Comparison of ENCODE assay signal across 1 cellular context in the genomic region with DNA sequence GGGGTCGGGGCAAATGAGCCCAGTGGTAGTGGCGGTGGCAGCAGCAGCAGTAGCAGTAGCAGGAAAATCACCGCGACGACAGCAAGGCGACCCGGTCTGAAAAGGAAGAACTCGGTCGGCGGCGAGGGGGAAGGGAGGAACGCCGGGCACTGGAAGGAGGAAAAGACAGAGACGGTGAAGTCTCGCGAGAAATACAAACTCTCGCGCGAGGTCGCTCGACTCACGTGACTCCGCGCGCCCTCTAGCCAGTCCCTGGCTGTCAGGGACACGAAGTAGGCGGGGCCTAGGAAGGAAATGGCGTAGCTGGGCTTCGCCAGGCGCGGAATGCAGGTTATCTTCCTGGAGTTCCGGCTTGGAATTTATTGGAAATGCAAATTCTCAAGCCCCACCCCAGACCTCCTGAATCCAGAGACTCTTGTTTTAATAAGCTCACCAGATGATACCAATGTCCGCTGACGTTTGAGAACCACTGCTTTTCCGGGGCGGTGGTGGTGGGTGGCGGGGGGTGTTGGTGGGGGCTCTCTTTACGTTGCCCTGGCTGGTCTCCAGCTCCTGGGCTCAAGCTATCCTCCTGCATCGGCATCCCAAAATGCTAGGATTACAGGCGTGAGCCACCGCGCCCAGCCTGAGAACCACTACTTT.
TF ChIP-seq lines count a peak whose summit lies in the region.

A gene (minus strand): TSS at position 141 of the 642 bp plus-strand sequence. CDS start 1,333 bp downstream, outside the sequence.

TF ChIP-seq in HepG2, 621 proteins besides CTCF, POLR2A, EP300 and RAD21 (continued from another document and continues in another):
- TF ChIP-seq, protein P1, sequence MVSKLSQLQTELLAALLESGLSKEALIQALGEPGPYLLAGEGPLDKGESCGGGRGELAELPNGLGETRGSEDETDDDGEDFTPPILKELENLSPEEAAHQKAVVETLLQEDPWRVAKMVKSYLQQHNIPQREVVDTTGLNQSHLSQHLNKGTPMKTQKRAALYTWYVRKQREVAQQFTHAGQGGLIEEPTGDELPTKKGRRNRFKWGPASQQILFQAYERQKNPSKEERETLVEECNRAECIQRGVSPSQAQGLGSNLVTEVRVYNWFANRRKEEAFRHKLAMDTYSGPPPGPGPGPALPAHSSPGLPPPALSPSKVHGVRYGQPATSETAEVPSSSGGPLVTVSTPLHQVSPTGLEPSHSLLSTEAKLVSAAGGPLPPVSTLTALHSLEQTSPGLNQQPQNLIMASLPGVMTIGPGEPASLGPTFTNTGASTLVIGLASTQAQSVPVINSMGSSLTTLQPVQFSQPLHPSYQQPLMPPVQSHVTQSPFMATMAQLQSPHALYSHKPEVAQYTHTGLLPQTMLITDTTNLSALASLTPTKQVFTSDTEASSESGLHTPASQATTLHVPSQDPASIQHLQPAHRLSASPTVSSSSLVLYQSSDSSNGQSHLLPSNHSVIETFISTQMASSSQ (IDR thresholded peaks at IDR 0.05; ENCODE audit: low read depth), result no peak
- TF ChIP-seq, protein P1 (CRISPR knock-in tag; IDR thresholded peaks at IDR 0.05; ENCODE audit: borderline replicate concordance), result no peak
- TF ChIP-seq ZNF343 (CRISPR knock-in tag; IDR thresholded peaks at IDR 0.05) (no peak), HOXA7 (CRISPR knock-in tag; IDR thresholded peaks at IDR 0.05) (no peak), POLR2G (IDR thresholded peaks at IDR 0.05; ENCODE audit: low read depth, low read length) (peak; percentile 79), ZNF891 (CRISPR knock-in tag; IDR thresholded peaks at IDR 0.05) (no peak), MED13 (CRISPR knock-in tag; IDR thresholded peaks at IDR 0.05) (no peak), KLF11 (CRISPR knock-in tag; IDR thresholded peaks at IDR 0.05) (no peak), ZBTB21 (CRISPR knock-in tag; IDR thresholded peaks at IDR 0.05) (no peak), XRCC5 (optimal IDR thresholded peaks at IDR 0.05; ENCODE audit: low read length) (no peak), MED8 (CRISPR knock-in tag; IDR thresholded peaks at IDR 0.05; ENCODE audit: insufficient replicate concordance) (no peak), REPIN1 (CRISPR knock-in tag; IDR thresholded peaks at IDR 0.05; ENCODE audit: borderline replicate concordance, low read depth) (no peak), TOPORS (CRISPR knock-in tag; IDR thresholded peaks at IDR 0.05) (no peak), AGO2 (optimal IDR thresholded peaks at IDR 0.05; ENCODE audit: low read depth, low read length) (no peak), ZFAT (CRISPR knock-in tag; conservative IDR thresholded peaks at IDR 0.05) (no peak), SP4 (CRISPR knock-in tag; IDR thresholded peaks at IDR 0.05) (peak; percentile 44; the same call in 1 of the 2 replicates), NPAS2 (CRISPR knock-in tag; IDR thresholded peaks at IDR 0.05; ENCODE audit: borderline replicate concordance) (no peak), ZNF670 (CRISPR knock-in tag; IDR thresholded peaks at IDR 0.05; ENCODE audit: borderline replicate concordance) (no peak), NRL (CRISPR knock-in tag; IDR thresholded peaks at IDR 0.05; ENCODE audit: borderline replicate concordance) (no peak), MEIS2 (CRISPR knock-in tag; IDR thresholded peaks at IDR 0.05) (no peak), ZFP82 (CRISPR knock-in tag; IDR thresholded peaks at IDR 0.05; ENCODE audit: borderline replicate concordance) (no peak), CBX2 (IDR thresholded peaks at IDR 0.05; ENCODE audit: low read depth, low read length) (no peak), CBX2 (CRISPR knock-in tag; IDR thresholded peaks at IDR 0.05; ENCODE audit: low read depth) (no peak), CBX5 (CRISPR knock-in tag; IDR thresholded peaks at IDR 0.05; ENCODE audit: borderline replicate concordance) (no peak), HOXD1 (CRISPR knock-in tag; IDR thresholded peaks at IDR 0.05) (no peak), ESRRA (CRISPR knock-in tag; IDR thresholded peaks at IDR 0.05; ENCODE audit: low read depth) (no peak), SETDB1 (CRISPR knock-in tag; IDR thresholded peaks at IDR 0.05; ENCODE audit: borderline replicate concordance) (no peak), YY1 (IDR thresholded peaks at IDR 0.05; ENCODE audit: insufficient read depth, insufficient replicate concordance, low read depth, low read length) (peak; percentile 74), MATR3 (CRISPR knock-in tag; IDR thresholded peaks at IDR 0.05) (no peak), ZNF547 (CRISPR knock-in tag; IDR thresholded peaks at IDR 0.05) (no peak), ZNF124 (CRISPR knock-in tag; IDR thresholded peaks at IDR 0.05) (no peak), ZNF138 (CRISPR knock-in tag; IDR thresholded peaks at IDR 0.05; ENCODE audit: low read depth) (no peak), JDP2 (CRISPR knock-in tag; IDR thresholded peaks at IDR 0.05; ENCODE audit: borderline replicate concordance) (no peak), SIX1 (CRISPR knock-in tag; IDR thresholded peaks at IDR 0.05; ENCODE audit: borderline replicate concordance) (no peak), NONO (IDR thresholded peaks at IDR 0.05) (no peak), NONO (CRISPR knock-in tag; conservative IDR thresholded peaks at IDR 0.05) (0 out of 2 replicates have a peak, but pooled peaks have one; percentile 37), ZNF430 (CRISPR knock-in tag; IDR thresholded peaks at IDR 0.05) (no peak), ZNF274 (CRISPR knock-in tag; IDR thresholded peaks at IDR 0.05) (no peak), DR1 (CRISPR knock-in tag; IDR thresholded peaks at IDR 0.05) (no peak), NFIC (IDR thresholded peaks at IDR 0.05; ENCODE audit: low read length) (no peak)
- TF ChIP-seq, protein P2, sequence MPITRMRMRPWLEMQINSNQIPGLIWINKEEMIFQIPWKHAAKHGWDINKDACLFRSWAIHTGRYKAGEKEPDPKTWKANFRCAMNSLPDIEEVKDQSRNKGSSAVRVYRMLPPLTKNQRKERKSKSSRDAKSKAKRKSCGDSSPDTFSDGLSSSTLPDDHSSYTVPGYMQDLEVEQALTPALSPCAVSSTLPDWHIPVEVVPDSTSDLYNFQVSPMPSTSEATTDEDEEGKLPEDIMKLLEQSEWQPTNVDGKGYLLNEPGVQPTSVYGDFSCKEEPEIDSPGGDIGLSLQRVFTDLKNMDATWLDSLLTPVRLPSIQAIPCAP (CRISPR knock-in tag; IDR thresholded peaks at IDR 0.05; ENCODE audit: low read depth), result no peak
- TF ChIP-seq, protein P3, sequence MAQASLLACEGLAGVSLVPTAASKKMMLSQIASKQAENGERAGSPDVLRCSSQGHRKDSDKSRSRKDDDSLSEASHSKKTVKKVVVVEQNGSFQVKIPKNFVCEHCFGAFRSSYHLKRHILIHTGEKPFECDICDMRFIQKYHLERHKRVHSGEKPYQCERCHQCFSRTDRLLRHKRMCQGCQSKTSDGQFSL (CRISPR knock-in tag; IDR thresholded peaks at IDR 0.05), result no peak
- TF ChIP-seq, protein P4, sequence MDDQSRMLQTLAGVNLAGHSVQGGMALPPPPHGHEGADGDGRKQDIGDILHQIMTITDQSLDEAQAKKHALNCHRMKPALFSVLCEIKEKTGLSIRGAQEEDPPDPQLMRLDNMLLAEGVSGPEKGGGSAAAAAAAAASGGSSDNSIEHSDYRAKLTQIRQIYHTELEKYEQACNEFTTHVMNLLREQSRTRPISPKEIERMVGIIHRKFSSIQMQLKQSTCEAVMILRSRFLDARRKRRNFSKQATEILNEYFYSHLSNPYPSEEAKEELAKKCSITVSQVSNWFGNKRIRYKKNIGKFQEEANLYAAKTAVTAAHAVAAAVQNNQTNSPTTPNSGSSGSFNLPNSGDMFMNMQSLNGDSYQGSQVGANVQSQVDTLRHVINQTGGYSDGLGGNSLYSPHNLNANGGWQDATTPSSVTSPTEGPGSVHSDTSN (CRISPR knock-in tag; IDR thresholded peaks at IDR 0.05; ENCODE audit: borderline replicate concordance), result no peak
- TF ChIP-seq, protein P5, sequence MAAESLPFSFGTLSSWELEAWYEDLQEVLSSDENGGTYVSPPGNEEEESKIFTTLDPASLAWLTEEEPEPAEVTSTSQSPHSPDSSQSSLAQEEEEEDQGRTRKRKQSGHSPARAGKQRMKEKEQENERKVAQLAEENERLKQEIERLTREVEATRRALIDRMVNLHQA (CRISPR knock-in tag; IDR thresholded peaks at IDR 0.05), result no peak
- TF ChIP-seq, protein P6, sequence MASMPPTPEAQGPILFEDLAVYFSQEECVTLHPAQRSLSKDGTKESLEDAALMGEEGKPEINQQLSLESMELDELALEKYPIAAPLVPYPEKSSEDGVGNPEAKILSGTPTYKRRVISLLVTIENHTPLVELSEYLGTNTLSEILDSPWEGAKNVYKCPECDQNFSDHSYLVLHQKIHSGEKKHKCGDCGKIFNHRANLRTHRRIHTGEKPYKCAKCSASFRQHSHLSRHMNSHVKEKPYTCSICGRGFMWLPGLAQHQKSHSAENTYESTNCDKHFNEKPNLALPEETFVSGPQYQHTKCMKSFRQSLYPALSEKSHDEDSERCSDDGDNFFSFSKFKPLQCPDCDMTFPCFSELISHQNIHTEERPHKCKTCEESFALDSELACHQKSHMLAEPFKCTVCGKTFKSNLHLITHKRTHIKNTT (CRISPR knock-in tag; IDR thresholded peaks at IDR 0.05), result no peak
- TF ChIP-seq, protein P7, sequence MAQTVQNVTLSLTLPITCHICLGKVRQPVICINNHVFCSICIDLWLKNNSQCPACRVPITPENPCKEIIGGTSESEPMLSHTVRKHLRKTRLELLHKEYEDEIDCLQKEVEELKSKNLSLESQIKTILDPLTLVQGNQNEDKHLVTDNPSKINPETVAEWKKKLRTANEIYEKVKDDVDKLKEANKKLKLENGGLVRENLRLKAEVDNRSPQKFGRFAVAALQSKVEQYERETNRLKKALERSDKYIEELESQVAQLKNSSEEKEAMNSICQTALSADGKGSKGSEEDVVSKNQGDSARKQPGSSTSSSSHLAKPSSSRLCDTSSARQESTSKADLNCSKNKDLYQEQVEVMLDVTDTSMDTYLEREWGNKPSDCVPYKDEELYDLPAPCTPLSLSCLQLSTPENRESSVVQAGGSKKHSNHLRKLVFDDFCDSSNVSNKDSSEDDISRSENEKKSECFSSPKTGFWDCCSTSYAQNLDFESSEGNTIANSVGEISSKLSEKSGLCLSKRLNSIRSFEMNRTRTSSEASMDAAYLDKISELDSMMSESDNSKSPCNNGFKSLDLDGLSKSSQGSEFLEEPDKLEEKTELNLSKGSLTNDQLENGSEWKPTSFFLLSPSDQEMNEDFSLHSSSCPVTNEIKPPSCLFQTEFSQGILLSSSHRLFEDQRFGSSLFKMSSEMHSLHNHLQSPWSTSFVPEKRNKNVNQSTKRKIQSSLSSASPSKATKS (CRISPR knock-in tag; IDR thresholded peaks at IDR 0.05), result no peak
- TF ChIP-seq, protein P8, sequence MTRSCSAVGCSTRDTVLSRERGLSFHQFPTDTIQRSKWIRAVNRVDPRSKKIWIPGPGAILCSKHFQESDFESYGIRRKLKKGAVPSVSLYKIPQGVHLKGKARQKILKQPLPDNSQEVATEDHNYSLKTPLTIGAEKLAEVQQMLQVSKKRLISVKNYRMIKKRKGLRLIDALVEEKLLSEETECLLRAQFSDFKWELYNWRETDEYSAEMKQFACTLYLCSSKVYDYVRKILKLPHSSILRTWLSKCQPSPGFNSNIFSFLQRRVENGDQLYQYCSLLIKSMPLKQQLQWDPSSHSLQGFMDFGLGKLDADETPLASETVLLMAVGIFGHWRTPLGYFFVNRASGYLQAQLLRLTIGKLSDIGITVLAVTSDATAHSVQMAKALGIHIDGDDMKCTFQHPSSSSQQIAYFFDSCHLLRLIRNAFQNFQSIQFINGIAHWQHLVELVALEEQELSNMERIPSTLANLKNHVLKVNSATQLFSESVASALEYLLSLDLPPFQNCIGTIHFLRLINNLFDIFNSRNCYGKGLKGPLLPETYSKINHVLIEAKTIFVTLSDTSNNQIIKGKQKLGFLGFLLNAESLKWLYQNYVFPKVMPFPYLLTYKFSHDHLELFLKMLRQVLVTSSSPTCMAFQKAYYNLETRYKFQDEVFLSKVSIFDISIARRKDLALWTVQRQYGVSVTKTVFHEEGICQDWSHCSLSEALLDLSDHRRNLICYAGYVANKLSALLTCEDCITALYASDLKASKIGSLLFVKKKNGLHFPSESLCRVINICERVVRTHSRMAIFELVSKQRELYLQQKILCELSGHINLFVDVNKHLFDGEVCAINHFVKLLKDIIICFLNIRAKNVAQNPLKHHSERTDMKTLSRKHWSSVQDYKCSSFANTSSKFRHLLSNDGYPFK (CRISPR knock-in tag; IDR thresholded peaks at IDR 0.05; ENCODE audit: borderline replicate concordance), result no peak
- TF ChIP-seq, protein P9, sequence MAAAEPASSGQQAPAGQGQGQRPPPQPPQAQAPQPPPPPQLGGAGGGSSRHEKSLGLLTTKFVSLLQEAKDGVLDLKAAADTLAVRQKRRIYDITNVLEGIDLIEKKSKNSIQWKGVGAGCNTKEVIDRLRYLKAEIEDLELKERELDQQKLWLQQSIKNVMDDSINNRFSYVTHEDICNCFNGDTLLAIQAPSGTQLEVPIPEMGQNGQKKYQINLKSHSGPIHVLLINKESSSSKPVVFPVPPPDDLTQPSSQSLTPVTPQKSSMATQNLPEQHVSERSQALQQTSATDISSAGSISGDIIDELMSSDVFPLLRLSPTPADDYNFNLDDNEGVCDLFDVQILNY (CRISPR knock-in tag; conservative IDR thresholded peaks at IDR 0.05), result no peak
- TF ChIP-seq, protein P10, sequence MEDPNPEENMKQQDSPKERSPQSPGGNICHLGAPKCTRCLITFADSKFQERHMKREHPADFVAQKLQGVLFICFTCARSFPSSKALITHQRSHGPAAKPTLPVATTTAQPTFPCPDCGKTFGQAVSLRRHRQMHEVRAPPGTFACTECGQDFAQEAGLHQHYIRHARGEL (CRISPR knock-in tag; IDR thresholded peaks at IDR 0.05), result no peak
- TF ChIP-seq, protein P11, sequence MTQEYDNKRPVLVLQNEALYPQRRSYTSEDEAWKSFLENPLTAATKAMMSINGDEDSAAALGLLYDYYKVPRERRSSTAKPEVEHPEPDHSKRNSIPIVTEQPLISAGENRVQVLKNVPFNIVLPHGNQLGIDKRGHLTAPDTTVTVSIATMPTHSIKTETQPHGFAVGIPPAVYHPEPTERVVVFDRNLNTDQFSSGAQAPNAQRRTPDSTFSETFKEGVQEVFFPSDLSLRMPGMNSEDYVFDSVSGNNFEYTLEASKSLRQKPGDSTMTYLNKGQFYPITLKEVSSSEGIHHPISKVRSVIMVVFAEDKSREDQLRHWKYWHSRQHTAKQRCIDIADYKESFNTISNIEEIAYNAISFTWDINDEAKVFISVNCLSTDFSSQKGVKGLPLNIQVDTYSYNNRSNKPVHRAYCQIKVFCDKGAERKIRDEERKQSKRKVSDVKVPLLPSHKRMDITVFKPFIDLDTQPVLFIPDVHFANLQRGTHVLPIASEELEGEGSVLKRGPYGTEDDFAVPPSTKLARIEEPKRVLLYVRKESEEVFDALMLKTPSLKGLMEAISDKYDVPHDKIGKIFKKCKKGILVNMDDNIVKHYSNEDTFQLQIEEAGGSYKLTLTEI (CRISPR knock-in tag; conservative IDR thresholded peaks at IDR 0.05), result no peak
